In the genomic region with DNA sequence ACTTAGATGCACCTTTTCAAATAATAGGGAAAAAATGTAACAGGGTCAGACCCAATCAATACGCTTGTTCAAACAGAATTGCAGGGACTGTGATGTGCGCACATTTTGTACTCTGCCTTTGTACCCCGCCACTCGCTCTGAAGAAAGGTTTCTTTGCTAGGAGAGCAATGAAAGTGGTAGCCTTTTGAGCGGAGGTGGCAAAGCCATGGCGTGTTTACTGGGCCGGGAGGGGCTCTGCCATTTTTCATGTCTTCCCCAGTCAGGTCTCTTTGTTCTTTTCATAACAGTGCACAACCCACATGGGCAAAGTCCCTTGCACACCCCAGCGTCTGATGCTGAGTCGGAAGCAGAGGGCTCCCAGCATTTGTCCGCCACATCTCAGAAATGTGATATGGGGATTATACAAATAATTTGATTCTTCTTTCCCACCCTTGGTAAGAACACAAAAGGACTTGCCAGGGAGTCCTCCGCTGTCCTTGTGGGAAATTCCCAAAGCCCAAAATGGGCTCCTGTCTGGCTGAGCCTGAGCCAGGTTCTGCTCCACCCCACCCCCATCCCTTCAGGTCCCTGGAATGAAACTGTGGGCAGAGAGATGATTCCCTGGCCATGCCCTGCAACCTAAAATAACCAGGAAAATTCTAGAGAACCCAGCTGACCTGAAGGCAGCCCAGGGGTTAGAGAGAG, we compare ENCODE assay signal across 17 cellular contexts.
"Had no signal": no experiment of that assay in that cellular context is flagged by ENCODE, and none has a peak within 500 bp of the region (broad histone marks: within the 10 kb centered on the region; RNA-seq: fewer than 3 reads in every experiment).

No MANE protein-coding gene starts in this region.

- ATAC-seq: activated CD8-positive, alpha-beta T cell treated with anti-CD3 and anti-CD28 coated beads for 36 hours; activated T-cell treated with anti-CD3 and anti-CD28 coated beads, Interleukin-2, amount 50 U/mL, for 4 hours; gastroesophageal sphincter; left colon; natural killer cell treated with Interleukin-12 subunit alpha and Interleukin-12 subunit beta and Interleukin-15 and Interleukin-18, amount 100 ng/mL, for 72 hours; T-helper 17 cell had no signal

- FAIRE-seq: islet of Langerhans had no signal

- DNase-seq: activated CD4-positive, alpha-beta T cell treated with anti-CD3 and anti-CD28 coated beads for 4 hours; activated CD8-positive, alpha-beta T cell treated with anti-CD3 and anti-CD28 coated beads for 36 hours; activated gamma-delta T cell; activated T-cell treated with anti-CD3 and anti-CD28 coated beads, Interleukin-2, amount 50 U/mL, for 4 hours; amniotic stem cell; cerebellar nuclear complex; effector memory CD4-positive, alpha-beta T cell; heart right ventricle; left colon; stimulated activated CD4-positive, alpha-beta T cell treated with anti-CD3 and anti-CD28 coated beads, Interleukin-4, amount 100 ng/mL, for 24 hours; stimulated activated naive CD4-positive, alpha-beta T cell; T-helper 17 cell; transverse colon had no signal

- H3K9me3 ChIP-seq: gastroesophageal sphincter, heart right ventricle, transverse colon had no signal

- H3K4me3 ChIP-seq: gastroesophageal sphincter, heart right ventricle, skin epidermis, transverse colon had no signal

- H3K36me3 ChIP-seq: transverse colon had no signal

- H3K27ac ChIP-seq: gastroesophageal sphincter, heart right ventricle, skin epidermis, transverse colon had no signal

- H3K27me3 ChIP-seq: gastroesophageal sphincter, heart right ventricle, transverse colon had no signal
